3 cellular contexts compared by ENCODE assay signal in genomic region chr7:44597181-44597580, GRCh38. TPM values are rescaled to one million over a fixed set of nuclear protein-coding genes. Genes with fewer than 3 reads are reported as not detected.
"Had no signal": no experiment of that assay in that cellular context is flagged by ENCODE, and none has a peak within 500 bp of the region (broad histone marks: within the 10 kb centered on the region; RNA-seq: fewer than 3 reads in every experiment).

No MANE protein-coding gene starts in this region.

RNA-seq across cellular contexts. Expression of gene NPC1L1, which starts 56.1 kb away (rescaled TPM):
- total RNA-seq: HT1080, IMR-90 had no signal
- polyA plus RNA-seq: IgD-negative memory B cell had no signal
